ENCODE assay signal across 1 cellular context in genomic region chr14:55373784-55374725, GRCh38.
A peak's percentile ranks its signal among the peaks of the same experiment; 100 is the strongest.
TF ChIP-seq lines count a peak whose summit lies in the region.

No MANE protein-coding gene starts in this region.

TF ChIP-seq in HCT116, 20 proteins besides CTCF, POLR2A, EP300 and RAD21 (continued from another document):
- TF ChIP-seq, protein P1, sequence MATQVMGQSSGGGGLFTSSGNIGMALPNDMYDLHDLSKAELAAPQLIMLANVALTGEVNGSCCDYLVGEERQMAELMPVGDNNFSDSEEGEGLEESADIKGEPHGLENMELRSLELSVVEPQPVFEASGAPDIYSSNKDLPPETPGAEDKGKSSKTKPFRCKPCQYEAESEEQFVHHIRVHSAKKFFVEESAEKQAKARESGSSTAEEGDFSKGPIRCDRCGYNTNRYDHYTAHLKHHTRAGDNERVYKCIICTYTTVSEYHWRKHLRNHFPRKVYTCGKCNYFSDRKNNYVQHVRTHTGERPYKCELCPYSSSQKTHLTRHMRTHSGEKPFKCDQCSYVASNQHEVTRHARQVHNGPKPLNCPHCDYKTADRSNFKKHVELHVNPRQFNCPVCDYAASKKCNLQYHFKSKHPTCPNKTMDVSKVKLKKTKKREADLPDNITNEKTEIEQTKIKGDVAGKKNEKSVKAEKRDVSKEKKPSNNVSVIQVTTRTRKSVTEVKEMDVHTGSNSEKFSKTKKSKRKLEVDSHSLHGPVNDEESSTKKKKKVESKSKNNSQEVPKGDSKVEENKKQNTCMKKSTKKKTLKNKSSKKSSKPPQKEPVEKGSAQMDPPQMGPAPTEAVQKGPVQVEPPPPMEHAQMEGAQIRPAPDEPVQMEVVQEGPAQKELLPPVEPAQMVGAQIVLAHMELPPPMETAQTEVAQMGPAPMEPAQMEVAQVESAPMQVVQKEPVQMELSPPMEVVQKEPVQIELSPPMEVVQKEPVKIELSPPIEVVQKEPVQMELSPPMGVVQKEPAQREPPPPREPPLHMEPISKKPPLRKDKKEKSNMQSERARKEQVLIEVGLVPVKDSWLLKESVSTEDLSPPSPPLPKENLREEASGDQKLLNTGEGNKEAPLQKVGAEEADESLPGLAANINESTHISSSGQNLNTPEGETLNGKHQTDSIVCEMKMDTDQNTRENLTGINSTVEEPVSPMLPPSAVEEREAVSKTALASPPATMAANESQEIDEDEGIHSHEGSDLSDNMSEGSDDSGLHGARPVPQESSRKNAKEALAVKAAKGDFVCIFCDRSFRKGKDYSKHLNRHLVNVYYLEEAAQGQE (IDR thresholded peaks at IDR 0.05; ENCODE audit: low read depth) = no peak
- TF ChIP-seq CEBPB (IDR thresholded peaks at IDR 0.05; ENCODE audit: low read depth) (peak; percentile 45; the same call in 1 of the 2 replicates), ZFX (IDR thresholded peaks at IDR 0.05) (no peak), ZNF274 (IDR thresholded peaks at IDR 0.05; ENCODE audit: low read depth, low read length) (no peak), EGR1 (IDR thresholded peaks at IDR 0.05; ENCODE audit: low read depth) (no peak), SRF (IDR thresholded peaks at IDR 0.05; ENCODE audit: low read depth) (no peak), EZH2 (IDR thresholded peaks at IDR 0.05) (no peak), FOSL1 (IDR thresholded peaks at IDR 0.05; ENCODE audit: low read depth) (peak; percentile 81)
